Comparison of ENCODE assay signal across 28 cellular contexts in genomic region chr7:89477991-89478390, GRCh38.
"Had no signal": no experiment of that assay in that cellular context is flagged by ENCODE, and none has a peak within 500 bp of the region (broad histone marks: within the 10 kb centered on the region; RNA-seq: fewer than 3 reads in every experiment).

No MANE protein-coding gene starts in this region.

- H3K27me3 ChIP-seq: pancreas, stomach, testis, thyroid gland, transverse colon, upper lobe of left lung, vagina had no signal

- H3K4me1 ChIP-seq: left ventricle myocardium inferior, pancreas, prostate gland, stomach, testis, thyroid gland, transverse colon, upper lobe of left lung, vagina had no signal

- DNase-seq: hypothalamus; islet precursor cell; left ventricle myocardium inferior; midbrain; mucosa of descending colon; naive thymus-derived CD4-positive, alpha-beta T cell; nucleus accumbens; pancreas; posterior cingulate gyrus; retina; right cardiac atrium; stimulated activated CD4-positive, alpha-beta T cell treated with anti-CD3 and anti-CD28 coated beads, Interleukin-12 subunit alpha, Interleukin-12 subunit beta, amount 100 ng/mL, for 4 hours; stimulated activated CD4-positive, alpha-beta T cell treated with anti-CD3 and anti-CD28 coated beads, Interleukin-15, amount 100 ng/mL, for 24 hours; stimulated activated CD4-positive, alpha-beta T cell treated with anti-CD3 and anti-CD28 coated beads, Interleukin-2, amount 100 ng/mL, for 24 hours; stimulated activated CD4-positive, alpha-beta T cell treated with anti-CD3 and anti-CD28 coated beads, Interleukin-4, amount 100 ng/mL, for 1 hour; stimulated activated naive B cell treated with anti-CD40 and anti-IgM and Interleukin-4, amounts not matched to agents 10 μg/mL and 1 μg/mL and 100 μg/mL, for 72 hours; stimulated activated naive CD8-positive, alpha-beta T cell treated with anti-CD3 and anti-CD28 coated beads, Interleukin-15, Interleukin-2, amounts not matched to agents 100 U/mL and 50 U/mL, for 24 hours; stomach; testis; thyroid gland; transverse colon; upper lobe of left lung had no signal

- ATAC-seq: mucosa of descending colon; naive thymus-derived CD4-positive, alpha-beta T cell; natural killer cell treated with Interleukin-12 subunit alpha and Interleukin-12 subunit beta and Interleukin-15 and Interleukin-18, amount 100 ng/mL, for 72 hours; pancreas; right cardiac atrium; sciatic nerve; stimulated activated naive B cell treated with anti-CD40 and anti-IgM and Interleukin-4, amounts not matched to agents 10 μg/mL and 1 μg/mL and 100 μg/mL, for 72 hours; stimulated activated naive CD8-positive, alpha-beta T cell treated with anti-CD3 and anti-CD28 coated beads, Interleukin-15, Interleukin-2, amounts not matched to agents 100 U/mL and 50 U/mL, for 24 hours had no signal

- H3K36me3 Mint-ChIP-seq: stimulated activated naive B cell treated with anti-CD40 and anti-IgM and Interleukin-4, amounts not matched to agents 10 μg/mL and 1 μg/mL and 100 μg/mL, for 72 hours had no signal

- H3K9me3 ChIP-seq: left ventricle myocardium inferior, pancreas, prostate gland, testis, thyroid gland, transverse colon, upper lobe of left lung, vagina had no signal

- H3K27ac ChIP-seq: left ventricle myocardium inferior, pancreas, prostate gland, skin epidermis, stomach, testis, thyroid gland, transverse colon, upper lobe of left lung, vagina had no signal

- H3K4me1 Mint-ChIP-seq: stimulated activated naive B cell treated with anti-CD40 and anti-IgM and Interleukin-4, amounts not matched to agents 10 μg/mL and 1 μg/mL and 100 μg/mL, for 72 hours had no signal

- H3K4me3 Mint-ChIP-seq: naive thymus-derived CD4-positive, alpha-beta T cell; natural killer cell treated with Interleukin-12 subunit alpha and Interleukin-12 subunit beta and Interleukin-15 and Interleukin-18, amount 100 ng/mL, for 72 hours; stimulated activated naive B cell treated with anti-CD40 and anti-IgM and Interleukin-4, amounts not matched to agents 10 μg/mL and 1 μg/mL and 100 μg/mL, for 72 hours had no signal

- H3K27me3 Mint-ChIP-seq: naive thymus-derived CD4-positive, alpha-beta T cell; natural killer cell treated with Interleukin-12 subunit alpha and Interleukin-12 subunit beta and Interleukin-15 and Interleukin-18, amount 100 ng/mL, for 72 hours; stimulated activated naive B cell treated with anti-CD40 and anti-IgM and Interleukin-4, amounts not matched to agents 10 μg/mL and 1 μg/mL and 100 μg/mL, for 72 hours had no signal

- H3K4me3 ChIP-seq: left ventricle myocardium inferior, lung, mucosa of descending colon, pancreas, prostate gland, skin epidermis, stomach, testis, thyroid gland, transverse colon, upper lobe of left lung, vagina had no signal

- H3K36me3 ChIP-seq: left ventricle myocardium inferior, pancreas, prostate gland, stomach, thyroid gland, transverse colon, upper lobe of left lung, vagina had no signal

- H3K27ac Mint-ChIP-seq: naive thymus-derived CD4-positive, alpha-beta T cell; natural killer cell treated with Interleukin-12 subunit alpha and Interleukin-12 subunit beta and Interleukin-15 and Interleukin-18, amount 100 ng/mL, for 72 hours; stimulated activated naive B cell treated with anti-CD40 and anti-IgM and Interleukin-4, amounts not matched to agents 10 μg/mL and 1 μg/mL and 100 μg/mL, for 72 hours had no signal
